In genomic region chr14:89407856-89408255, GRCh38 we compare ENCODE assay signal across 14 cellular contexts. TPM values are rescaled to one million over a fixed set of nuclear protein-coding genes. Genes with fewer than 3 reads are reported as not detected.
A peak's percentile ranks its signal among the peaks of the same experiment; 100 is the strongest.
DNase-seq lines count a peak whose midpoint lies in the region; ATAC-seq and TF ChIP-seq lines count a peak whose summit lies in the region.
"Had no signal": no experiment of that assay in that cellular context is flagged by ENCODE, and none has a peak within 500 bp of the region (broad histone marks: within the 10 kb centered on the region; RNA-seq: fewer than 3 reads in every experiment).

No MANE protein-coding gene starts in this region.

- TF ChIP-seq CTCF in natural killer cell (IDR thresholded peaks at IDR 0.05) (no peak), glutamatergic neuron (IDR thresholded peaks at IDR 0.05; ENCODE audit: partially characterized antibody, unreplicated experiment) (no peak)

- peaks cover 46 to 49% of the 10 kb centered on the region in 2 donors for H3K4me1 Mint-ChIP-seq in natural killer cell treated with Interleukin-12 subunit alpha and Interleukin-12 subunit beta and Interleukin-15 and Interleukin-18, amount 100 ng/mL, for 72 hours (ENCODE audit: low read depth in 2 of 2)
- H3K4me1 Mint-ChIP-seq in natural killer cell = peaks cover 55 to 70% of the 10 kb centered on the region in 2 donors
- H3K4me1 Mint-ChIP-seq in glutamatergic neuron (ENCODE audit: low read depth, unreplicated experiment) = peaks cover 18% of the 10 kb centered on the region

- in situ Hi-C loops in ACHN (cut with HindIII; ENCODE audit: low pct_ligation_motif_present, low pct_unique_long_range_greater_than_20kb, low sequenced_read_pairs) = no loop called here

- intact Hi-C loops in natural killer cell (cut with micrococcal nuclease) = no loop called here

- ATAC-seq in natural killer cell treated with Interleukin-12 subunit alpha and Interleukin-12 subunit beta and Interleukin-15 and Interleukin-18, amount 100 ng/mL, for 72 hours = peak in 1 of 2 donors; percentile 51
- ATAC-seq in natural killer cell (no peak), left lobe of liver (peak; percentile 12), HG03025 (IDR thresholded peaks at IDR 0.05; ENCODE audit: low FRiP score, unreplicated experiment) (no peak), GM18868 (IDR thresholded peaks at IDR 0.05; ENCODE audit: unreplicated experiment) (no peak)

- peaks cover 6% of the 10 kb centered on the region for H3K36me3 Mint-ChIP-seq in natural killer cell treated with Interleukin-12 subunit alpha and Interleukin-12 subunit beta and Interleukin-15 and Interleukin-18, amount 100 ng/mL, for 72 hours
- H3K36me3 Mint-ChIP-seq in natural killer cell (no peaks in the 10 kb centered on the region), glutamatergic neuron (ENCODE audit: unreplicated experiment) (peaks cover 6% of the 10 kb centered on the region)

- H3K9me3 Mint-ChIP-seq in natural killer cell treated with Interleukin-12 subunit alpha and Interleukin-12 subunit beta and Interleukin-15 and Interleukin-18, amount 100 ng/mL, for 72 hours = no peaks in the 10 kb centered on the region
- H3K9me3 Mint-ChIP-seq in natural killer cell (no peaks in the 10 kb centered on the region), glutamatergic neuron (ENCODE audit: unreplicated experiment) (peaks cover 3% of the 10 kb centered on the region)

- peak overlapping the region; percentile 74 for H3K4me3 Mint-ChIP-seq in natural killer cell treated with Interleukin-12 subunit alpha and Interleukin-12 subunit beta and Interleukin-15 and Interleukin-18, amount 100 ng/mL, for 72 hours
- no peak overlapping the region for H3K4me3 Mint-ChIP-seq in natural killer cell
- no peak overlapping the region for H3K4me3 Mint-ChIP-seq in glutamatergic neuron (ENCODE audit: unreplicated experiment)
- H3K4me3 Mint-ChIP-seq: neural progenitor cell had no signal

- H3K27ac Mint-ChIP-seq in natural killer cell treated with Interleukin-12 subunit alpha and Interleukin-12 subunit beta and Interleukin-15 and Interleukin-18, amount 100 ng/mL, for 72 hours = peak overlapping the region in 1 of 2 donors; percentile 63
- no peak overlapping the region for H3K27ac Mint-ChIP-seq in natural killer cell
- H3K27ac Mint-ChIP-seq in glutamatergic neuron (ENCODE audit: unreplicated experiment) = no peak overlapping the region
- H3K27ac Mint-ChIP-seq: neural progenitor cell had no signal

- no peaks in the 10 kb centered on the region for H3K27me3 Mint-ChIP-seq in natural killer cell treated with Interleukin-12 subunit alpha and Interleukin-12 subunit beta and Interleukin-15 and Interleukin-18, amount 100 ng/mL, for 72 hours
- no peaks in the 10 kb centered on the region for H3K27me3 Mint-ChIP-seq in natural killer cell (ENCODE audit: low read depth in 2 of 2)
- H3K27me3 Mint-ChIP-seq in glutamatergic neuron (ENCODE audit: unreplicated experiment) = peaks cover 9% of the 10 kb centered on the region

- DNase-seq in natural killer cell treated with Interleukin-12 subunit alpha and Interleukin-12 subunit beta and Interleukin-15 and Interleukin-18, amount 100 ng/mL, for 72 hours (ENCODE audit: low spot score) = no peak
- DNase-seq in natural killer cell (no peak), amniotic epithelial cell (ENCODE audit: low read depth) (peak; percentile 89), left lobe of liver (ENCODE audit: low spot score) (no peak), ACHN (no peak), glutamatergic neuron (no peak)
- DNase-seq: activated CD4-positive, alpha-beta T cell treated with anti-CD3 and anti-CD28 coated beads, Interleukin-2, amount 50 U/mL, for 4 hours; kidney glomerular epithelial cell; NCI-H2029; NK-92 treated with Interleukin-12 subunit alpha and Interleukin-12 subunit beta, amount 100 ng/mL, for 24 hours; stimulated activated CD4-positive, alpha-beta T cell treated with anti-CD3 and anti-CD28 coated beads, Interleukin-12 subunit alpha, Interleukin-12 subunit beta, amount 100 ng/mL, for 4 hours had no signal

RNA-seq across cellular contexts. Expression of gene FOXN3, which starts 9.2 kb away (rescaled TPM):
- 100 to 1,000 TPM; 127 to 133 TPM for total RNA-seq in natural killer cell treated with Interleukin-12 subunit alpha and Interleukin-12 subunit beta and Interleukin-15 and Interleukin-18, amount 100 ng/mL, for 72 hours
- total RNA-seq in natural killer cell (100 to 1,000 TPM; 209 to 216 (median 209) TPM), left lobe of liver (72.9 TPM), glutamatergic neuron (ENCODE audit: unreplicated experiment) (139 TPM)
